Comparison of ENCODE assay signal across 25 cellular contexts in the genomic region with DNA sequence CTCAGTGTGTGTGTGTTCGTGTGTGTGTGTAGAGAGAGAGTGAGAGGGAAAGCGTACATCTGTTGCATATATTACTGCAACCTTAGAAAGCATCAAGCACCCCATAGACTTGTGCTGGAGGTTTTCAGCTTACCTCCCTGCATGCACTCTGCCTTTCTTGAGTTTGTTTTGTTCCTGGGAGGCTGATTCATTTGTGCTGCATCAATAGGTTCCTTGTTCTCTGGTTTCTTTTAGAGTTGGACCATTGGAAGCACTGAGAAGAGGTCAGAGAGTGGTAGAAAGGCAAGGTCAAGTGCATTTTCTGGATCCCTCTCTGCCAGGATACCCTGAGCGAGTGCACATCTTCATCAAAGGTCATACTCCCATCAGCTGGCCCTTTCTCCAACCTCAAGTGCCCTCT.
"Had no signal": no experiment of that assay in that cellular context is flagged by ENCODE, and none has a peak within 500 bp of the region (broad histone marks: within the 10 kb centered on the region; RNA-seq: fewer than 3 reads in every experiment).

No MANE protein-coding gene starts in this region.

- H3K4me3 Mint-ChIP-seq: activated CD4-positive, alpha-beta memory T cell treated with anti-CD3 and anti-CD28 coated beads for 36 hours; activated CD4-positive, alpha-beta T cell treated with anti-CD3 and anti-CD28 coated beads, Interleukin-2, amount 10 ng/mL, durations not matched to agents 24 days and 14 days; activated naive CD4-positive, alpha-beta T cell treated with anti-CD3 and anti-CD28 coated beads, Interleukin-2, amount 10 ng/mL, durations not matched to agents 7 days and 5 days; activated naive CD8-positive, alpha-beta T cell treated with anti-CD3 and anti-CD28 coated beads, Interleukin-2, amount 10 ng/mL, durations not matched to agents 7 days and 5 days; naive B cell; nephron progenitor cell; T-helper 17 cell had no signal

- H3K4me1 Mint-ChIP-seq: activated CD4-positive, alpha-beta T cell treated with anti-CD3 and anti-CD28 coated beads, Interleukin-2, amount 10 ng/mL, durations not matched to agents 24 days and 14 days; activated naive CD4-positive, alpha-beta T cell treated with anti-CD3 and anti-CD28 coated beads, Interleukin-2, amount 10 ng/mL, durations not matched to agents 7 days and 5 days; activated naive CD8-positive, alpha-beta T cell treated with anti-CD3 and anti-CD28 coated beads, Interleukin-2, amount 10 ng/mL, durations not matched to agents 7 days and 5 days; naive B cell; T-helper 17 cell had no signal

- H3K36me3 Mint-ChIP-seq: activated CD4-positive, alpha-beta memory T cell treated with anti-CD3 and anti-CD28 coated beads for 36 hours; activated naive CD4-positive, alpha-beta T cell treated with anti-CD3 and anti-CD28 coated beads, Interleukin-2, amount 10 ng/mL, durations not matched to agents 7 days and 5 days; activated naive CD8-positive, alpha-beta T cell treated with anti-CD3 and anti-CD28 coated beads, Interleukin-2, amount 10 ng/mL, durations not matched to agents 7 days and 5 days; naive B cell had no signal

- H3K27ac Mint-ChIP-seq: activated CD4-positive, alpha-beta memory T cell treated with anti-CD3 and anti-CD28 coated beads for 36 hours; activated CD4-positive, alpha-beta T cell treated with anti-CD3 and anti-CD28 coated beads, Interleukin-2, amount 10 ng/mL, durations not matched to agents 24 days and 14 days; activated naive CD4-positive, alpha-beta T cell treated with anti-CD3 and anti-CD28 coated beads, Interleukin-2, amount 10 ng/mL, durations not matched to agents 7 days and 5 days; activated naive CD8-positive, alpha-beta T cell treated with anti-CD3 and anti-CD28 coated beads, Interleukin-2, amount 10 ng/mL, durations not matched to agents 7 days and 5 days; naive B cell; T-helper 17 cell had no signal

- H3K9me3 Mint-ChIP-seq: activated naive CD8-positive, alpha-beta T cell treated with anti-CD3 and anti-CD28 coated beads, Interleukin-2, amount 10 ng/mL, durations not matched to agents 7 days and 5 days had no signal

- H3K27me3 Mint-ChIP-seq: activated naive CD4-positive, alpha-beta T cell treated with anti-CD3 and anti-CD28 coated beads, Interleukin-2, amount 10 ng/mL, durations not matched to agents 7 days and 5 days; activated naive CD8-positive, alpha-beta T cell treated with anti-CD3 and anti-CD28 coated beads, Interleukin-2, amount 10 ng/mL, durations not matched to agents 7 days and 5 days; naive B cell had no signal

- DNase-seq: activated CD4-positive, alpha-beta memory T cell treated with anti-CD3 and anti-CD28 coated beads for 36 hours; activated CD4-positive, alpha-beta T cell treated with anti-CD3 and anti-CD28 coated beads, Interleukin-2, amount 10 ng/mL, durations not matched to agents 24 days and 14 days; activated CD4-positive, CD25-positive, alpha-beta regulatory T cell treated with anti-CD3 and anti-CD28 coated beads, Interleukin-2, amount 50 U/mL, for 72 hours; activated CD8-positive, alpha-beta memory T cell treated with anti-CD3 and anti-CD28 coated beads, Interleukin-2, amount 50 U/mL, for 4 hours; activated gamma-delta T cell; activated naive CD4-positive, alpha-beta T cell treated with anti-CD3 and anti-CD28 coated beads, Interleukin-2, amount 10 ng/mL, durations not matched to agents 7 days and 5 days; activated naive CD8-positive, alpha-beta T cell treated with anti-CD3 and anti-CD28 coated beads, Interleukin-2, amount 10 ng/mL, durations not matched to agents 7 days and 5 days; activated T-cell treated with anti-CD3 and anti-CD28 coated beads, Interleukin-2, amount 50 U/mL, for 1 hour; brain microvascular endothelial cell; caudate nucleus; cortex of kidney; foreskin keratinocyte; heart right ventricle; kidney glomerular epithelial cell; left ventricle myocardium inferior; naive B cell; nephron progenitor cell; occipital lobe; right cardiac atrium; stimulated activated CD4-positive, alpha-beta T cell treated with anti-CD3 and anti-CD28 coated beads, Interleukin-15, amount 100 ng/mL, for 24 hours; stimulated activated CD4-positive, alpha-beta T cell treated with anti-CD3 and anti-CD28 coated beads, Interleukin-2, amount 100 ng/mL, for 24 hours; stimulated activated naive CD4-positive, alpha-beta T cell; T-helper 17 cell; tibial artery; upper lobe of right lung had no signal
